Comparison of ENCODE assay signal across 16 cellular contexts in genomic region chr3:18743761-18744160, GRCh38.
DNase-seq lines count a peak whose midpoint lies in the region; ATAC-seq and TF ChIP-seq lines count a peak whose summit lies in the region.
"Had no signal": no experiment of that assay in that cellular context is flagged by ENCODE, and none has a peak within 500 bp of the region (broad histone marks: within the 10 kb centered on the region; RNA-seq: fewer than 3 reads in every experiment).

No MANE protein-coding gene starts in this region.

- no peak for TF ChIP-seq CTCF in CD4-positive, alpha-beta T cell (IDR thresholded peaks at IDR 0.05)
- TF ChIP-seq CTCF in GM10248 (IDR thresholded peaks at IDR 0.05; ENCODE audit: control extremely low read depth, extremely low read depth, low read depth, missing control alignments) (no peak), omental fat pad (IDR thresholded peaks at IDR 0.05) (no peak)

- H3K27ac ChIP-seq in CD4-positive, alpha-beta T cell (ENCODE audit: low read depth, low read length): peak overlapping the region; percentile 42
- H3K27ac ChIP-seq: colonic mucosa, KMS-11, skin epidermis, upper lobe of left lung had no signal

- no peak for ATAC-seq in CD4-positive, alpha-beta T cell (ENCODE audit: poor library complexity)
- ATAC-seq in HG03565 (IDR thresholded peaks at IDR 0.05; ENCODE audit: unreplicated experiment) (no peak), omental fat pad (ENCODE audit: low FRiP score) (no peak)
- ATAC-seq: activated CD4-positive, CD25-positive, alpha-beta regulatory T cell treated with anti-CD3 and anti-CD28 coated beads, Interleukin-2, amount 50 U/mL, for 24 hours had no signal

- no peaks in the 10 kb centered on the region for H3K36me3 Mint-ChIP-seq in CD4-positive, alpha-beta T cell (ENCODE audit: low read depth)
- peaks cover 12% of the 10 kb centered on the region for H3K36me3 Mint-ChIP-seq in activated CD4-positive, alpha-beta memory T cell treated with anti-CD3 and anti-CD28 coated beads for 36 hours
- no peaks in the 10 kb centered on the region for H3K36me3 Mint-ChIP-seq in immature natural killer cell

- H3K27me3 ChIP-seq in CD4-positive, alpha-beta T cell (ENCODE audit: control insufficient read depth, insufficient read depth, low read length): no peaks in the 10 kb centered on the region
- H3K27me3 ChIP-seq: colonic mucosa, upper lobe of left lung had no signal

- H3K4me1 Mint-ChIP-seq in CD4-positive, alpha-beta T cell (ENCODE audit: low read depth): peaks cover 77% of the 10 kb centered on the region
- H3K4me1 Mint-ChIP-seq in activated CD4-positive, alpha-beta memory T cell treated with anti-CD3 and anti-CD28 coated beads for 36 hours (ENCODE audit: low read depth): peaks cover 78% of the 10 kb centered on the region
- peaks cover 87 to 92% of the 10 kb centered on the region in 2 donors for H3K4me1 Mint-ChIP-seq in immature natural killer cell

- peak; percentile 39 for DNase-seq in activated CD4-positive, alpha-beta T cell treated with anti-CD3 and anti-CD28 coated beads for 48 hours
- no peak for DNase-seq in activated CD4-positive, alpha-beta T cell treated with anti-CD3 and anti-CD28 coated beads for 4 hours
- DNase-seq in CD4-positive, alpha-beta T cell: no peak
- DNase-seq in activated CD4-positive, alpha-beta memory T cell treated with anti-CD3 and anti-CD28 coated beads for 36 hours: peak; percentile 54
- DNase-seq in immature natural killer cell: no peak
- no peak for DNase-seq in GM10248 (ENCODE audit: extremely low spot score)
- DNase-seq in omental fat pad (ENCODE audit: low spot score): no peak
- DNase-seq: colonic mucosa, DND-41, NCI-H1048, NCI-H187, upper lobe of left lung had no signal

- H3K4me3 Mint-ChIP-seq in CD4-positive, alpha-beta T cell: peak overlapping the region; percentile 83
- H3K4me3 Mint-ChIP-seq in activated CD4-positive, alpha-beta memory T cell treated with anti-CD3 and anti-CD28 coated beads for 36 hours: peak overlapping the region; percentile 21
- peak overlapping the region; percentile 13 to 79 (median 60) for H3K4me3 Mint-ChIP-seq in immature natural killer cell

- POLR2A ChIA-PET in CD4-positive, alpha-beta T cell (lab: Charles Lee): interaction anchor here (0.7 to 1.5 kb wide), 5 partner anchors 10 to 143 kb away, joined by 3 to 7 read pairs (median 4); no protein-coding TSS in a partner anchor
- POLR2A ChIA-PET in activated CD4-positive, alpha-beta memory T cell treated with anti-CD3 and anti-CD28 coated beads for 36 hours (lab: Charles Lee): interaction anchor here (0.6 to 1.8 kb wide), 6 partner anchors 28 to 313 kb away, joined by 3 to 5 read pairs (median 4); no protein-coding TSS in a partner anchor
- POLR2A ChIA-PET in GM10248 (lab: Yijun Ruan, JAX): no interaction called here

- no peaks in the 10 kb centered on the region for H3K9me3 ChIP-seq in CD4-positive, alpha-beta T cell (ENCODE audit: control insufficient read depth, low read length)
- H3K9me3 ChIP-seq: colonic mucosa, upper lobe of left lung had no signal

- intact Hi-C loops in CD4-positive, alpha-beta T cell (cut with DNase I, micrococcal nuclease): loop anchor here in 1 of 2 experiments (5.0 kb wide), 1 partner anchor 66 kb away; no protein-coding TSS in a partner anchor
- intact Hi-C loops in activated CD4-positive, alpha-beta memory T cell treated with anti-CD3 and anti-CD28 coated beads for 36 hours (cut with micrococcal nuclease): loop anchor here (1.0 to 10.0 kb wide), 2 partner anchors 9 to 1311 kb away; no protein-coding TSS in a partner anchor

- CTCF ChIA-PET in CD4-positive, alpha-beta T cell (lab: Charles Lee): no interaction called here
- CTCF ChIA-PET in activated CD4-positive, alpha-beta memory T cell treated with anti-CD3 and anti-CD28 coated beads for 36 hours (lab: Charles Lee): interaction anchor here (1.0 to 1.7 kb wide), 2 partner anchors 184 to 299 kb away, joined by 4 to 5 read pairs; no protein-coding TSS in a partner anchor
- CTCF ChIA-PET in GM10248 (lab: Yijun Ruan, JAX): no interaction called here

- H3K27me3 Mint-ChIP-seq in CD4-positive, alpha-beta T cell: no peaks in the 10 kb centered on the region
- no peaks in the 10 kb centered on the region for H3K27me3 Mint-ChIP-seq in activated CD4-positive, alpha-beta memory T cell treated with anti-CD3 and anti-CD28 coated beads for 36 hours
- H3K27me3 Mint-ChIP-seq in immature natural killer cell (ENCODE audit: low read depth in 3 of 3): peaks cover 2 to 8% (median 4%) of the 10 kb centered on the region in 3 donors

- H3K9me3 Mint-ChIP-seq in CD4-positive, alpha-beta T cell: no peaks in the 10 kb centered on the region
- no peaks in the 10 kb centered on the region for H3K9me3 Mint-ChIP-seq in activated CD4-positive, alpha-beta memory T cell treated with anti-CD3 and anti-CD28 coated beads for 36 hours
- H3K9me3 Mint-ChIP-seq in immature natural killer cell: no peaks in the 10 kb centered on the region

- peak overlapping the region; percentile 93 for H3K27ac Mint-ChIP-seq in CD4-positive, alpha-beta T cell
- peak overlapping the region; percentile 91 for H3K27ac Mint-ChIP-seq in activated CD4-positive, alpha-beta memory T cell treated with anti-CD3 and anti-CD28 coated beads for 36 hours
- H3K27ac Mint-ChIP-seq in immature natural killer cell: peak overlapping the region; percentile 83 to 94 (median 93)

Comparison
In these comparisons a context has a peak if more than half of its experiments do, and no peak if none do; other contexts are left out.
1. DNase-seq: peak in activated CD4-positive, alpha-beta T cell treated with anti-CD3 and anti-CD28 coated beads for 48 hours (single experiment) and activated CD4-positive, alpha-beta memory T cell treated with anti-CD3 and anti-CD28 coated beads for 36 hours (single experiment); none in activated CD4-positive, alpha-beta T cell treated with anti-CD3 and anti-CD28 coated beads for 4 hours (0 of 2), CD4-positive, alpha-beta T cell (0 of 10), immature natural killer cell (0 of 3), GM10248 (single experiment) and omental fat pad (single experiment).
2. H3K4me3 Mint-ChIP-seq: peak in every context shown above with its lines; median percentile 83 in CD4-positive, alpha-beta T cell; 60 in immature natural killer cell; 21 in activated CD4-positive, alpha-beta memory T cell treated with anti-CD3 and anti-CD28 coated beads for 36 hours.
3. Peak in every context shown above with its lines, with median percentiles within 50 percentile points of each other: H3K27ac Mint-ChIP-seq.